In genomic region chr7:105931179-105931578, GRCh38 we compare ENCODE assay signal across 2 cellular contexts.
TF ChIP-seq lines count a peak whose summit lies in the region.

No MANE protein-coding gene starts in this region.

TF ChIP-seq in HepG2, 621 proteins besides CTCF, POLR2A, EP300 and RAD21:
- no peak for TF ChIP-seq TBX2 (CRISPR knock-in tag; IDR thresholded peaks at IDR 0.05; ENCODE audit: borderline replicate concordance)
- TF ChIP-seq HNRNPK (IDR thresholded peaks at IDR 0.05; ENCODE audit: low read depth, low read length, poor library complexity, severe bottlenecking) = peak; percentile 19

TF ChIP-seq in HEK293, 187 proteins besides CTCF, POLR2A, EP300 and RAD21:
- TF ChIP-seq PRDM1 (tag by site-specific recombination; IDR thresholded peaks at IDR 0.05) = peak; percentile 35; the same call in 1 of the 2 replicates
- TF ChIP-seq SP7 (tag by site-specific recombination; IDR thresholded peaks at IDR 0.05) = no peak
- no peak for TF ChIP-seq ZNF558 (tag by site-specific recombination; IDR thresholded peaks at IDR 0.05)
- TF ChIP-seq ZNF366 (tag by site-specific recombination; conservative IDR thresholded peaks at IDR 0.05) = peak; percentile 68
- TF ChIP-seq ZNF10 (tag by site-specific recombination; IDR thresholded peaks at IDR 0.05) = no peak
